In the genomic region with DNA sequence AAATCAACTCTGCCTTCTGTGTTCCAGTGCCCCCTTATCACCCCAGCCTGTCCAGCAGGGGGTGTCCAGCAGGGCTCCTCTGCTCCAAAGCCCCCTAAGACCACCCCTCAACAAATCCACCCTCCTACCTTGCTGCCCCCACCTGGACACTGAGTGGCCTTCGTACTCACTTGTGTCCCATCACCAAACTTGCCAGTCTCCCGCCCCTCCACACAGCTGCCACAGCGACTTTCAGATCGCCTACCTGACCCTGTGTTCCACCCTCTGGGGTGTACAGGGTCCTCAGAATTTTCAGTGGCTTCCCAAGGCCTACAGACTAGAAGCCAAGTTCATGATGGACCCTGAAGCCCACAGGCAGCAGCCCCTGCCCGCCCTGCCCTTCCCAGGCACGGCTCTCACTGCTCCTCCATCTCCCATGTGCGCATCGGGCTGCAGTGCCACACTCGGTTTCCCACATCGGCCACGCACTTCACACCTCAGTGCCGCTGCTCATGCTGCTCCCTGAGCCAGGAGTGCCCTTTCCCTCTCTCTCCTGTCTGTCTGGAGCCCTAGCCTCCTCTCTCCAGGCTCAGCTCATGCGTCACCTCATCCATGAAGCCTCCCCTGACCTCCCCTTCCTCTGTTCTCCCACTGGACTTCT, we compare ENCODE assay signal across 35 cellular contexts. TPM values are rescaled to one million over a fixed set of nuclear protein-coding genes. Genes with fewer than 3 reads are reported as not detected.
"Had no signal": no experiment of that assay in that cellular context is flagged by ENCODE, and none has a peak within 500 bp of the region (broad histone marks: within the 10 kb centered on the region; RNA-seq: fewer than 3 reads in every experiment).

No MANE protein-coding gene starts in this region.

- H3K36me3 ChIP-seq: adrenal gland, breast epithelium, MG63 had no signal

- H3K4me3 ChIP-seq: adrenal gland, body of pancreas, breast epithelium, MG63 had no signal

- H3K27ac Mint-ChIP-seq: activated CD8-positive, alpha-beta T cell treated with anti-CD3 and anti-CD28 coated beads for 36 hours; activated naive CD4-positive, alpha-beta T cell treated with anti-CD3 and anti-CD28 coated beads for 36 hours; activated naive CD4-positive, alpha-beta T cell treated with anti-CD3 and anti-CD28 coated beads, Interleukin-2, amount 50 U/mL, for 72 hours; activated T-cell treated with anti-CD3 and anti-CD28 coated beads, Interleukin-2, amount 50 U/mL, for 72 hours; activated T-helper 17 cell treated with anti-CD3 and anti-CD28 coated beads, Interleukin-2, amount 50 U/mL, for 72 hours had no signal

- H3K4me1 Mint-ChIP-seq: activated T-helper 17 cell treated with anti-CD3 and anti-CD28 coated beads, Interleukin-2, amount 50 U/mL, for 72 hours had no signal

- DNase-seq: activated CD4-positive, alpha-beta T cell treated with anti-CD3 and anti-CD28 coated beads for 1 hour; activated CD4-positive, alpha-beta T cell treated with anti-CD3 and anti-CD28 coated beads for 48 hours; activated CD4-positive, alpha-beta T cell treated with anti-CD3 and anti-CD28 coated beads, Interleukin-2, amount 50 U/mL, for 4 hours; activated CD4-positive, CD25-positive, alpha-beta regulatory T cell; activated CD8-positive, alpha-beta T cell treated with anti-CD3 and anti-CD28 coated beads for 36 hours; activated gamma-delta T cell; activated naive CD4-positive, alpha-beta T cell treated with anti-CD3 and anti-CD28 coated beads for 36 hours; activated T-cell treated with anti-CD3 and anti-CD28 coated beads, Interleukin-2, amount 50 U/mL, for 1 hour; activated T-cell treated with anti-CD3 and anti-CD28 coated beads, Interleukin-2, amount 50 U/mL, for 72 hours; adrenal gland; body of pancreas; central memory CD4-positive, alpha-beta T cell; Kasumi-1; KG1; MG63; NCI-H1048; NCI-H1436 treated with DMSO at 0.1 percent for 48 hours; NCI-H1694 treated with DMSO at 0.1 percent for 48 hours; NCI-H2029; NCI-H345; NCI-H524 treated with DMSO at 0.1 percent for 48 hours; SIG-M5; T1000; WERI-Rb-1 had no signal

- H3K9me3 ChIP-seq: adrenal gland, body of pancreas, breast epithelium, MG63 had no signal

- H3K4me3 Mint-ChIP-seq: activated CD8-positive, alpha-beta T cell treated with anti-CD3 and anti-CD28 coated beads for 36 hours; activated naive CD4-positive, alpha-beta T cell treated with anti-CD3 and anti-CD28 coated beads for 36 hours; activated T-cell treated with anti-CD3 and anti-CD28 coated beads, Interleukin-2, amount 50 U/mL, for 72 hours; activated T-helper 17 cell treated with anti-CD3 and anti-CD28 coated beads, Interleukin-2, amount 50 U/mL, for 72 hours had no signal

- H3K9me3 Mint-ChIP-seq: activated CD8-positive, alpha-beta T cell treated with anti-CD3 and anti-CD28 coated beads for 36 hours; activated naive CD4-positive, alpha-beta T cell treated with anti-CD3 and anti-CD28 coated beads for 36 hours; activated naive CD4-positive, alpha-beta T cell treated with anti-CD3 and anti-CD28 coated beads, Interleukin-2, amount 50 U/mL, for 72 hours; activated T-cell treated with anti-CD3 and anti-CD28 coated beads, Interleukin-2, amount 50 U/mL, for 72 hours; activated T-helper 17 cell treated with anti-CD3 and anti-CD28 coated beads, Interleukin-2, amount 50 U/mL, for 72 hours had no signal

- H3K27ac ChIP-seq: adrenal gland, body of pancreas, breast epithelium, WERI-Rb-1 had no signal

- H3K36me3 Mint-ChIP-seq: activated naive CD4-positive, alpha-beta T cell treated with anti-CD3 and anti-CD28 coated beads, Interleukin-2, amount 50 U/mL, for 72 hours had no signal

- ATAC-seq: activated CD8-positive, alpha-beta T cell treated with anti-CD3 and anti-CD28 coated beads for 36 hours; activated naive CD4-positive, alpha-beta T cell treated with anti-CD3 and anti-CD28 coated beads, Interleukin-2, amount 50 U/mL, for 72 hours; activated T-cell treated with anti-CD3 and anti-CD28 coated beads, Interleukin-2, amount 50 U/mL, for 72 hours; activated T-helper 17 cell treated with anti-CD3 and anti-CD28 coated beads, Interleukin-2, amount 50 U/mL, for 72 hours; body of pancreas; Panc1 had no signal

- H3K27me3 ChIP-seq: MG63 had no signal

RNA-seq across cellular contexts. Expression of gene KCNH6, which starts 11.8 kb away (rescaled TPM):
- total RNA-seq: activated CD8-positive, alpha-beta memory T cell treated with anti-CD3 and anti-CD28 coated beads for 36 hours; activated CD8-positive, alpha-beta T cell treated with anti-CD3 and anti-CD28 coated beads for 36 hours; activated naive CD4-positive, alpha-beta T cell treated with anti-CD3 and anti-CD28 coated beads for 36 hours; activated T-cell treated with anti-CD3 and anti-CD28 coated beads, Interleukin-2, amount 50 U/mL, for 72 hours; astrocyte; breast epithelium; NCI-H460; RPMI7951; SK-MEL-5; T-helper 1 cell treated with Interleukin-12 subunit alpha and Interleukin-12 subunit beta and Interleukin-4 antibody, amounts not matched to agents 30 ng/mL and 1 ng/mL, for 36 hours; T-helper 2 cell treated with Interferon-gamma antibody and Interleukin-4, amounts not matched to agents 100 ng/mL and 5 ng/mL, for 36 hours had no signal
